Comparison of ENCODE assay signal across 10 cellular contexts in genomic region chr3:27521179-27521871, GRCh38. TPM values are rescaled to one million over a fixed set of nuclear protein-coding genes. Genes with fewer than 3 reads are reported as not detected.
DNase-seq lines count a peak whose midpoint lies in the region; FAIRE-seq and TF ChIP-seq lines count a peak whose summit lies in the region.
"Had no signal": no experiment of that assay in that cellular context is flagged by ENCODE, and none has a peak within 500 bp of the region (broad histone marks: within the 10 kb centered on the region; RNA-seq: fewer than 3 reads in every experiment).

No MANE protein-coding gene starts in this region.

- no peak for TF ChIP-seq POLR2A in H54 (IDR thresholded peaks at IDR 0.05; ENCODE audit: low read depth, low read length)

- peak; percentile 96 for FAIRE-seq in H54 (lab: Jason Lieb, UNC)
- FAIRE-seq: GM18507 had no signal

- TF ChIP-seq CTCF in fibroblast of pulmonary artery (IDR thresholded peaks at IDR 0.05; ENCODE audit: low read length, missing control alignments) (no peak), retinal pigment epithelial cell (conservative IDR thresholded peaks at IDR 0.05; ENCODE audit: low read depth, low read length) (no peak)

- H3K4me3 ChIP-seq in fibroblast of pulmonary artery (replicated peaks; ENCODE audit: low read depth, low read length) (no peak overlapping the region), retinal pigment epithelial cell (ENCODE audit: low read length) (no peak overlapping the region)

- no peak for DNase-seq in H54 (ENCODE audit: insufficient read length, low spot score)
- peak; percentile 87 for DNase-seq in RPMI7951 (ENCODE audit: low read depth)
- peak; percentile 93 for DNase-seq in fibroblast of pulmonary artery (ENCODE audit: low read depth)
- peak; percentile 75 for DNase-seq in retinal pigment epithelial cell (ENCODE audit: low read depth)
- no peak for DNase-seq in NCI-H748 treated with DMSO at 0.1 percent for 48 hours (lab: John Stamatoyannopoulos, UW)
- no peak for DNase-seq in SK-N-DZ (ENCODE audit: low spot score)
- DNase-seq in activated CD8-positive, alpha-beta memory T cell treated with anti-CD3 and anti-CD28 coated beads, Interleukin-2, amount 50 U/mL, for 48 hours: no peak
- no peak for DNase-seq in activated T-cell treated with anti-CD3 and anti-CD28 coated beads for 4 hours
- DNase-seq: T-helper 17 cell had no signal

RNA-seq across cellular contexts. Expression of gene SLC4A7, which starts 37.1 kb away (rescaled TPM):
- total RNA-seq in RPMI7951 (2014; rRNA removed; shearing (Covaris generic)): 29.6 and 32.1 TPM in 2 replicates
- polyA plus RNA-seq in SK-N-DZ (2014; cell fraction: cytosol; rRNA removed): 44.7 and 50.1 TPM in 2 replicates
- polyA plus RNA-seq in SK-N-DZ (2014; cell fraction: nucleus; rRNA removed): 67.4 and 70.9 TPM in 2 replicates

Comparison
In these comparisons a context has a peak if more than half of its experiments do, and no peak if none do; other contexts are left out.
1. DNase-seq: peak in RPMI7951 (single experiment), fibroblast of pulmonary artery (single experiment) and retinal pigment epithelial cell (single experiment); none in H54 (single experiment), NCI-H748 treated with DMSO at 0.1 percent for 48 hours (single experiment), SK-N-DZ (single experiment), activated CD8-positive, alpha-beta memory T cell treated with anti-CD3 and anti-CD28 coated beads, Interleukin-2, amount 50 U/mL, for 48 hours (single experiment) and activated T-cell treated with anti-CD3 and anti-CD28 coated beads for 4 hours (single experiment).